ENCODE assay signal across 8 cellular contexts in genomic region chr1:201020040-201020591, GRCh38. TPM values are rescaled to one million over a fixed set of nuclear protein-coding genes. Genes with fewer than 3 reads are reported as not detected.
DNase-seq lines count a peak whose midpoint lies in the region; ATAC-seq and TF ChIP-seq lines count a peak whose summit lies in the region.

No MANE protein-coding gene starts in this region.

- intact Hi-C loops in CD4-positive, alpha-beta T cell (cut with DNase I, micrococcal nuclease), result loop anchor here (5.0 to 10.0 kb wide), 5 partner anchors 95 to 605 kb away; partner anchors contain the start of genes CACNA1S (in 1 of the 2), CAMSAP2 (in 1 of the 2), DDX59 (in 1 of the 2) and ZNF281 (in 1 of the 2)
- intact Hi-C loops in left colon (cut with DNase I, micrococcal nuclease), result no loop called here
- intact Hi-C loops in tibial artery (cut with DNase I; ENCODE audit: low total_unique reads), result no loop called here

- H3K27ac ChIP-seq in CD4-positive, alpha-beta T cell (ENCODE audit: low read depth, low read length), result peak overlapping the region; percentile 80
- no peak overlapping the region for H3K27ac ChIP-seq in tibial artery

- H3K27ac Mint-ChIP-seq in CD4-positive, alpha-beta T cell, result peak overlapping the region; percentile 90
- peak overlapping the region; percentile 99 for H3K27ac Mint-ChIP-seq in activated CD4-positive, alpha-beta T cell treated with anti-CD3 and anti-CD28 coated beads, Interleukin-2, amount 10 ng/mL, durations not matched to agents 7 days and 5 days

- ATAC-seq in CD4-positive, alpha-beta T cell (ENCODE audit: poor library complexity), result no peak
- peak; percentile 49 for ATAC-seq in left colon

- peaks cover 90% of the 10 kb centered on the region for H3K4me1 Mint-ChIP-seq in CD4-positive, alpha-beta T cell (ENCODE audit: low read depth)
- H3K4me1 Mint-ChIP-seq in activated CD4-positive, alpha-beta T cell treated with anti-CD3 and anti-CD28 coated beads, Interleukin-2, amount 10 ng/mL, durations not matched to agents 7 days and 5 days, result peaks cover 76% of the 10 kb centered on the region

- H3K27me3 Mint-ChIP-seq in CD4-positive, alpha-beta T cell, result no peaks in the 10 kb centered on the region
- H3K27me3 Mint-ChIP-seq in activated CD4-positive, alpha-beta T cell treated with anti-CD3 and anti-CD28 coated beads, Interleukin-2, amount 10 ng/mL, durations not matched to agents 7 days and 5 days, result no peaks in the 10 kb centered on the region

- H3K9me3 ChIP-seq in CD4-positive, alpha-beta T cell (ENCODE audit: control insufficient read depth, low read length), result no peaks in the 10 kb centered on the region
- no peaks in the 10 kb centered on the region for H3K9me3 ChIP-seq in tibial artery

- no peaks in the 10 kb centered on the region for H3K9me3 Mint-ChIP-seq in CD4-positive, alpha-beta T cell
- no peaks in the 10 kb centered on the region for H3K9me3 Mint-ChIP-seq in activated CD4-positive, alpha-beta T cell treated with anti-CD3 and anti-CD28 coated beads, Interleukin-2, amount 10 ng/mL, durations not matched to agents 7 days and 5 days

- no peak for TF ChIP-seq CTCF in CD4-positive, alpha-beta T cell (IDR thresholded peaks at IDR 0.05)
- no peak for TF ChIP-seq CTCF in tibial artery (IDR thresholded peaks at IDR 0.05)

- H3K4me3 ChIP-seq in tibial artery, result no peak overlapping the region

- in situ Hi-C loops in KBM-7 (cut with MboI; ENCODE audit: low pct_unique_long_range_greater_than_20kb, low sequenced_read_pairs), result no loop called here

- POLR2A ChIA-PET in CD4-positive, alpha-beta T cell (lab: Charles Lee), result interaction anchor here (0.8 to 2.6 kb wide), 10 partner anchors 8 to 351 kb away, joined by 3 to 10 read pairs (median 3); partner anchors contain the start of gene DDX59
- POLR2A ChIA-PET in activated CD4-positive, alpha-beta T cell treated with anti-CD3 and anti-CD28 coated beads, Interleukin-2, amount 10 ng/mL, durations not matched to agents 7 days and 5 days (lab: Charles Lee), result interaction anchor here (0.6 kb wide), 1 partner anchor 10 kb away, joined by 3 read pairs; no protein-coding TSS in a partner anchor

- H3K36me3 ChIP-seq in tibial artery, result no peaks in the 10 kb centered on the region

- H3K36me3 Mint-ChIP-seq in CD4-positive, alpha-beta T cell (ENCODE audit: low read depth), result peaks cover 13% of the 10 kb centered on the region
- H3K36me3 Mint-ChIP-seq in activated CD4-positive, alpha-beta T cell treated with anti-CD3 and anti-CD28 coated beads, Interleukin-2, amount 10 ng/mL, durations not matched to agents 7 days and 5 days (ENCODE audit: low read depth), result peaks cover 37% of the 10 kb centered on the region

- DNase-seq in CD4-positive, alpha-beta T cell, result no peak
- DNase-seq in KBM-7 (peak; percentile 68), left colon (peak in 1 of 2 donors; percentile 68), NCI-H2029 (lab: John Stamatoyannopoulos, UW) (no peak), tibial artery (no peak), NCI-H187 treated with DMSO at 0.1 percent for 48 hours (lab: John Stamatoyannopoulos, UW) (no peak), kidney glomerular epithelial cell (lab: John Stamatoyannopoulos, UW) (no peak)
- DNase-seq in activated CD4-positive, alpha-beta T cell treated with anti-CD3 and anti-CD28 coated beads, Interleukin-2, amount 10 ng/mL, durations not matched to agents 7 days and 5 days, result peak; percentile 54

- H3K4me3 Mint-ChIP-seq in CD4-positive, alpha-beta T cell, result peak overlapping the region; percentile 94
- peak overlapping the region; percentile 91 for H3K4me3 Mint-ChIP-seq in activated CD4-positive, alpha-beta T cell treated with anti-CD3 and anti-CD28 coated beads, Interleukin-2, amount 10 ng/mL, durations not matched to agents 7 days and 5 days

- peaks cover 0 to 36% (median 27%) of the 10 kb centered on the region in 4 donors for H3K4me1 ChIP-seq in tibial artery

- no peaks in the 10 kb centered on the region for H3K27me3 ChIP-seq in CD4-positive, alpha-beta T cell (ENCODE audit: control insufficient read depth, insufficient read depth, low read length)
- H3K27me3 ChIP-seq in tibial artery, result peaks cover 0 to 39% of the 10 kb centered on the region in 2 donors

- CTCF ChIA-PET in CD4-positive, alpha-beta T cell (lab: Charles Lee), result interaction anchor here (1.3 to 2.8 kb wide), 6 partner anchors 15 to 100 kb away, joined by 4 to 13 read pairs (median 5); no protein-coding TSS in a partner anchor
- CTCF ChIA-PET in activated CD4-positive, alpha-beta T cell treated with anti-CD3 and anti-CD28 coated beads, Interleukin-2, amount 10 ng/mL, durations not matched to agents 7 days and 5 days (lab: Charles Lee), result interaction anchor here (0.6 to 13.3 kb wide), 13 partner anchors 10 to 281 kb away, joined by 3 to 152 read pairs (median 4); partner anchors contain the start of gene CAMSAP2

RNA-seq across cellular contexts. Expression of gene KIF21B, which starts 3.4 kb away (rescaled TPM):
- 10 to 100 TPM; 64.5 to 65.4 TPM for total RNA-seq in CD4-positive, alpha-beta T cell
- total RNA-seq in activated CD4-positive, alpha-beta T cell treated with anti-CD3 and anti-CD28 coated beads, Interleukin-2, amount 10 ng/mL, durations not matched to agents 7 days and 5 days, result 100 to 1,000 TPM; 104 to 107 TPM
- total RNA-seq in left colon, result 10 to 100 TPM in 1 of 2 donors, 1 to 10 TPM in 1; 5.5 to 11.0 TPM

Comparison
In these comparisons a context has a peak if more than half of its experiments do, and no peak if none do; other contexts are left out.
1. DNase-seq: peak in KBM-7 (single experiment) and activated CD4-positive, alpha-beta T cell treated with anti-CD3 and anti-CD28 coated beads, Interleukin-2, amount 10 ng/mL, durations not matched to agents 7 days and 5 days (single experiment); none in CD4-positive, alpha-beta T cell (0 of 10), NCI-H2029 (single experiment), tibial artery (0 of 2), NCI-H187 treated with DMSO at 0.1 percent for 48 hours (single experiment) and kidney glomerular epithelial cell (single experiment).
2. RNA of gene KIF21B, which starts 3.4 kb away (total RNA-seq): 104 to 107 TPM in activated CD4-positive, alpha-beta T cell treated with anti-CD3 and anti-CD28 coated beads, Interleukin-2, amount 10 ng/mL, durations not matched to agents 7 days and 5 days and 64.5 to 65.4 TPM in CD4-positive, alpha-beta T cell; 5.5 to 11.0 TPM in left colon; every median in the first group is over 4 times any median in the second.
3. intact Hi-C loops: an anchor here in CD4-positive, alpha-beta T cell (5.0 to 10.0 kb wide); none called in left colon and tibial artery.